ENCODE assay signal across 12 cellular contexts in genomic region chr5:146208916-146209522, GRCh38. TPM values are rescaled to one million over a fixed set of nuclear protein-coding genes. Genes with fewer than 3 reads are reported as not detected.
A peak's percentile ranks its signal among the peaks of the same experiment; 100 is the strongest.
DNase-seq lines count a peak whose midpoint lies in the region; TF ChIP-seq lines count a peak whose summit lies in the region.
"Had no signal": no experiment of that assay in that cellular context is flagged by ENCODE, and none has a peak within 500 bp of the region (broad histone marks: within the 10 kb centered on the region; RNA-seq: fewer than 3 reads in every experiment).

No MANE protein-coding gene starts in this region.

- no peak overlapping the region for H3K4me3 ChIP-seq in GM12864 (ENCODE audit: low read depth, low read length)
- H3K4me3 ChIP-seq: prostate gland had no signal

- H3K27ac Mint-ChIP-seq in chondrocyte (ENCODE audit: unreplicated experiment) (no peak overlapping the region), osteocyte (ENCODE audit: unreplicated experiment) (no peak overlapping the region)
- H3K27ac Mint-ChIP-seq: activated CD8-positive, alpha-beta memory T cell treated with anti-CD3 and anti-CD28 coated beads, Interleukin-2, amount 10 ng/mL, durations not matched to agents 7 days and 5 days; mesothelial cell of epicardium had no signal

- TF ChIP-seq CTCF in GM12864 (IDR thresholded peaks at IDR 0.05; ENCODE audit: low read depth, low read length, missing control alignments): peak; percentile 31
- peak; percentile 20; the same call in 1 of the 2 replicates for TF ChIP-seq CTCF in LNCAP (IDR thresholded peaks at IDR 0.05)
- TF ChIP-seq CTCF in chondrocyte (IDR thresholded peaks at IDR 0.05): peak; percentile 42
- peak; percentile 13 for TF ChIP-seq CTCF in osteocyte (IDR thresholded peaks at IDR 0.05)

- DNase-seq in GM12864 (ENCODE audit: low read depth): no peak
- DNase-seq in chondrocyte (ENCODE audit: low spot score): no peak
- DNase-seq in osteocyte (ENCODE audit: extremely low spot score, unreplicated experiment): no peak
- no peak for DNase-seq in KBM-7
- no peak for DNase-seq in NOMO-1 (lab: John Stamatoyannopoulos, UW; ENCODE audit: unreplicated experiment in 2 of 2)
- no peak for DNase-seq in NCI-H2227 (lab: John Stamatoyannopoulos, UW; ENCODE audit: unreplicated experiment)
- DNase-seq: activated CD8-positive, alpha-beta memory T cell treated with anti-CD3 and anti-CD28 coated beads, Interleukin-2, amount 10 ng/mL, durations not matched to agents 7 days and 5 days; NCI-H1694; stimulated activated CD4-positive, alpha-beta T cell treated with anti-CD3 and anti-CD28 coated beads, Interleukin-4, amount 100 ng/mL, for 4 hours had no signal

- peaks cover 26% of the 10 kb centered on the region for H3K4me1 Mint-ChIP-seq in chondrocyte (ENCODE audit: low read depth)
- peaks cover 21% of the 10 kb centered on the region for H3K4me1 Mint-ChIP-seq in osteocyte (ENCODE audit: unreplicated experiment)

- in situ Hi-C loops in KBM-7 (cut with MboI; ENCODE audit: low pct_unique_long_range_greater_than_20kb, low sequenced_read_pairs): no loop called here

- H3K36me3 Mint-ChIP-seq in chondrocyte (ENCODE audit: low read depth) (no peaks in the 10 kb centered on the region), osteocyte (ENCODE audit: unreplicated experiment) (peaks cover 2% of the 10 kb centered on the region)

- H3K27me3 Mint-ChIP-seq in chondrocyte (ENCODE audit: low read depth): no peaks in the 10 kb centered on the region
- no peaks in the 10 kb centered on the region for H3K27me3 Mint-ChIP-seq in osteocyte (ENCODE audit: unreplicated experiment)
- H3K27me3 Mint-ChIP-seq: activated CD8-positive, alpha-beta memory T cell treated with anti-CD3 and anti-CD28 coated beads, Interleukin-2, amount 10 ng/mL, durations not matched to agents 7 days and 5 days had no signal

- H3K4me3 Mint-ChIP-seq in chondrocyte (ENCODE audit: unreplicated experiment) (no peak overlapping the region), osteocyte (ENCODE audit: unreplicated experiment) (no peak overlapping the region)
- H3K4me3 Mint-ChIP-seq: activated CD8-positive, alpha-beta memory T cell treated with anti-CD3 and anti-CD28 coated beads, Interleukin-2, amount 10 ng/mL, durations not matched to agents 7 days and 5 days; mesothelial cell of epicardium had no signal

- H3K9me3 Mint-ChIP-seq in chondrocyte (ENCODE audit: low read depth) (no peaks in the 10 kb centered on the region), osteocyte (ENCODE audit: unreplicated experiment) (no peaks in the 10 kb centered on the region)
- H3K9me3 Mint-ChIP-seq: mesothelial cell of epicardium had no signal

RNA-seq across cellular contexts. Expression of gene RBM27, which starts 5.6 kb away (rescaled TPM):
- total RNA-seq in chondrocyte (12.2 to 13.8 TPM (median 13.3 TPM) in 3 replicates), osteocyte (12.2 and 13.7 TPM in 2 replicates)

RNA-seq across cellular contexts. Expression of gene LARS1, which starts 26.6 kb away (rescaled TPM):
- 121 to 138 TPM (median 128 TPM) in 3 replicates for total RNA-seq in chondrocyte
- total RNA-seq in osteocyte: 147 and 152 TPM in 2 replicates
